In genomic region chr5:61450170-61450815, GRCh38 we compare ENCODE assay signal across 9 cellular contexts.
DNase-seq lines count a peak whose midpoint lies in the region; ATAC-seq and TF ChIP-seq lines count a peak whose summit lies in the region.
"Had no signal": no experiment of that assay in that cellular context is flagged by ENCODE, and none has a peak within 500 bp of the region (broad histone marks: within the 10 kb centered on the region; RNA-seq: fewer than 3 reads in every experiment).

No MANE protein-coding gene starts in this region.

- no peak for TF ChIP-seq CTCF in coronary artery (IDR thresholded peaks at IDR 0.05)

- DNase-seq in 8988T, result peak; percentile 19
- DNase-seq in coronary artery (ENCODE audit: low spot score), result no peak
- DNase-seq in lung microvascular endothelial cell (ENCODE audit: low read depth in 2 of 2), result peak; percentile 79 to 83
- DNase-seq in activated gamma-delta T cell (lab: John Stamatoyannopoulos, UW), result no peak
- no peak for DNase-seq in cortex of kidney (lab: John Stamatoyannopoulos, UW)
- DNase-seq: CD4-positive, CD25-positive, alpha-beta regulatory T cell had no signal

- ATAC-seq in GM21423 (IDR thresholded peaks at IDR 0.05; ENCODE audit: unreplicated experiment) (no peak), GM18868 (IDR thresholded peaks at IDR 0.05; ENCODE audit: unreplicated experiment) (no peak)

- no peak for TF ChIP-seq RAD21 in Ishikawa (IDR thresholded peaks at IDR 0.05; ENCODE audit: low read depth)

- no peak overlapping the region for H3K4me3 ChIP-seq in coronary artery

- H3K27ac ChIP-seq in coronary artery, result peak overlapping the region; percentile 39 to 72

- no peak for TF ChIP-seq EP300 in Ishikawa (IDR thresholded peaks at IDR 0.05; ENCODE audit: borderline replicate concordance)

TF ChIP-seq in Ishikawa, 13 proteins besides CTCF, POLR2A, EP300 and RAD21:
- TF ChIP-seq CREB1 (IDR thresholded peaks at IDR 0.05; ENCODE audit: low read depth), result no peak
- no peak for TF ChIP-seq MAX (IDR thresholded peaks at IDR 0.05)
- TF ChIP-seq FOXM1 (IDR thresholded peaks at IDR 0.05; ENCODE audit: borderline replicate concordance, low read depth), result no peak; the same call in 1 of the 2 replicates
- no peak for TF ChIP-seq REST (IDR thresholded peaks at IDR 0.05; ENCODE audit: low read depth)
- TF ChIP-seq TEAD4 (IDR thresholded peaks at IDR 0.05), result peak; percentile 58
- TF ChIP-seq NFIC (IDR thresholded peaks at IDR 0.05), result 0 out of 2 replicates have a peak, but pooled peaks have one; percentile 24
- no peak for TF ChIP-seq EGR1 (IDR thresholded peaks at IDR 0.05)
- TF ChIP-seq ZBTB7A (IDR thresholded peaks at IDR 0.05; ENCODE audit: low read depth), result no peak
- peak; percentile 38; the same call in 1 of the 2 replicates for TF ChIP-seq TCF12 (IDR thresholded peaks at IDR 0.05; ENCODE audit: low read depth)
- TF ChIP-seq USF1 (IDR thresholded peaks at IDR 0.05), result no peak
- no peak for TF ChIP-seq YY1 (IDR thresholded peaks at IDR 0.05; ENCODE audit: low read depth)
- no peak for TF ChIP-seq TAF1 (IDR thresholded peaks at IDR 0.05; ENCODE audit: low read depth)
- TF ChIP-seq CEBPB (IDR thresholded peaks at IDR 0.05), result no peak

Comparison
In these comparisons a context has a peak if more than half of its experiments do, and no peak if none do; other contexts are left out.
1. DNase-seq: peak in 8988T (single experiment) and lung microvascular endothelial cell (2 of 2); none in coronary artery (single experiment), activated gamma-delta T cell (single experiment) and cortex of kidney (single experiment).